35 cellular contexts compared by ENCODE assay signal in the genomic region with DNA sequence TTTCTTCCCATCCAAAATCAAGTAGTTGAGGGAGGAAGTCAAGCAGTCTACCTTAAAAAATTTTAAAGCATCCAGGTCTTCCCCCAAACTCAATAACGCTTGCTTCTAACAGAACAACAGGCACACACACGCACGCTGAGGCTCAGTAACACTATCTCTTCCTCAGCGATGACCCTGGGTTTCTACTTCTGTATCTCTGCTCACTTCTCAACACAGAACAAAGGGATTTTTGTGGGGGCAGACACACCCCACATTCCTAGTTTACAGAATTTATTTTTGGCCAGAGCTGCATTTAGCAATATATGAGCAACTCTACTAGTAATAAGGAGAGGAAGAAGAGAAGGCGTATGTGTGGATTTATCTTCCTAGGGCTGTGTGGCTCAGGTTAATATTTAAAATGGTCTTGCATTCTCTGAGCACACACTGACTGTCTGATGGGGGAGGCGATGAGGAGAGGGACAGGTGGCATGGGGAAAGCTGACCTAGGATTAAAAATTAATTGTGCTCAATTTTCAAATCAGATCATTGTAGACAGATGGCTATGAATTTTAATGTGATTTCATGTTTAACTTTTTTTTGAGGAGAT.
DNase-seq lines count a peak whose midpoint lies in the region; ATAC-seq, FAIRE-seq and TF ChIP-seq lines count a peak whose summit lies in the region.
"Had no signal": no experiment of that assay in that cellular context is flagged by ENCODE, and none has a peak within 500 bp of the region (broad histone marks: within the 10 kb centered on the region; RNA-seq: fewer than 3 reads in every experiment).

No MANE protein-coding gene starts in this region.

- H3K9me3 Mint-ChIP-seq in T-helper 2 cell treated with Interferon-gamma antibody and Interleukin-4, amounts not matched to agents 5 μg/mL and 100 μg/mL, for 36 hours, result no peaks in the 10 kb centered on the region
- H3K9me3 Mint-ChIP-seq: activated naive CD4-positive, alpha-beta T cell treated with anti-CD3 and anti-CD28 coated beads, Interleukin-2, amount 50 U/mL, for 24 hours; CD8-positive, alpha-beta T cell; natural killer cell had no signal

- H2AFZ ChIP-seq in mesenchymal stem cell (ENCODE audit: low read depth, low read length), result no peak overlapping the region

- no peak overlapping the region for H3K4me3 Mint-ChIP-seq in T-helper 2 cell treated with Interferon-gamma antibody and Interleukin-4, amounts not matched to agents 5 μg/mL and 100 μg/mL, for 36 hours
- H3K4me3 Mint-ChIP-seq: activated naive CD4-positive, alpha-beta T cell treated with anti-CD3 and anti-CD28 coated beads, Interleukin-2, amount 50 U/mL, for 24 hours; CD8-positive, alpha-beta T cell; mesothelial cell of epicardium; natural killer cell; stimulated activated memory B cell treated with anti-CD40 and anti-IgM and Interleukin-4, amounts not matched to agents 10 μg/mL and 1 μg/mL and 100 μg/mL, for 72 hours had no signal

- no peak overlapping the region for H3K14ac ChIP-seq in mesenchymal stem cell (ENCODE audit: low read length in 2 of 2)

- peaks cover 18% of the 10 kb centered on the region for H3K4me1 ChIP-seq in mesenchymal stem cell (ENCODE audit: control insufficient read depth, insufficient read depth, low read depth, low read length)
- H3K4me1 ChIP-seq in right atrium auricular region, result peaks cover 0 to 10% of the 10 kb centered on the region in 2 donors
- H3K4me1 ChIP-seq: Peyer's patch had no signal

- peak; percentile 81 for FAIRE-seq in RCC 7860 (lab: Jason Lieb, UNC)
- FAIRE-seq: H54, keratinocyte had no signal

- H3K27ac Mint-ChIP-seq in T-helper 2 cell treated with Interferon-gamma antibody and Interleukin-4, amounts not matched to agents 5 μg/mL and 100 μg/mL, for 36 hours, result peak overlapping the region; percentile 1
- H3K27ac Mint-ChIP-seq: activated naive CD4-positive, alpha-beta T cell treated with anti-CD3 and anti-CD28 coated beads, Interleukin-2, amount 50 U/mL, for 24 hours; CD8-positive, alpha-beta T cell; mesothelial cell of epicardium; natural killer cell; stimulated activated memory B cell treated with anti-CD40 and anti-IgM and Interleukin-4, amounts not matched to agents 10 μg/mL and 1 μg/mL and 100 μg/mL, for 72 hours had no signal

- no peak overlapping the region for H4K91ac ChIP-seq in mesenchymal stem cell (ENCODE audit: low read length)

- peaks cover 32% of the 10 kb centered on the region for H3K4me1 Mint-ChIP-seq in T-helper 2 cell treated with Interferon-gamma antibody and Interleukin-4, amounts not matched to agents 5 μg/mL and 100 μg/mL, for 36 hours (ENCODE audit: low read depth)
- H3K4me1 Mint-ChIP-seq: mesothelial cell of epicardium; stimulated activated memory B cell treated with anti-CD40 and anti-IgM and Interleukin-4, amounts not matched to agents 10 μg/mL and 1 μg/mL and 100 μg/mL, for 72 hours had no signal

- H2BK120ac ChIP-seq in mesenchymal stem cell (ENCODE audit: low read depth, low read length), result no peak overlapping the region

- H3K18ac ChIP-seq in mesenchymal stem cell (ENCODE audit: low read depth in 1 of 2, low read length in 2 of 2), result no peak overlapping the region

- H3K36me3 ChIP-seq in mesenchymal stem cell (ENCODE audit: control insufficient read depth in 1 of 2, insufficient read depth in 2 of 2, low read depth in 1 of 2, low read length in 2 of 2) (no peaks in the 10 kb centered on the region), right atrium auricular region (no peaks in the 10 kb centered on the region)
- H3K36me3 ChIP-seq: brain microvascular endothelial cell, MG63, Peyer's patch, upper lobe of left lung, WERI-Rb-1 had no signal

- no peak overlapping the region for H3K4ac ChIP-seq in mesenchymal stem cell (ENCODE audit: low read depth in 1 of 2, low read length in 2 of 2)

- DNase-seq in T-helper 2 cell treated with Interferon-gamma antibody and Interleukin-4, amounts not matched to agents 5 μg/mL and 100 μg/mL, for 36 hours (ENCODE audit: low spot score), result no peak
- DNase-seq in T-helper 2 cell (no peak), RCC 7860 (ENCODE audit: low spot score) (peak; percentile 21), mesenchymal stem cell (no peak), HuH-7 (ENCODE audit: low spot score) (no peak), right atrium auricular region (ENCODE audit: low spot score) (no peak), NCI-H2029 (lab: John Stamatoyannopoulos, UW) (no peak)
- DNase-seq: 8988T; activated CD4-positive, alpha-beta T cell treated with anti-CD3 and anti-CD28 coated beads for 4 hours; AML-193; amygdala; brain microvascular endothelial cell; CD8-positive, alpha-beta T cell; cerebellar nuclear complex; DMS79 treated with DMSO at 0.1 percent for 48 hours; GDM1; KG1; MG63; natural killer cell; NCI-H1105 treated with DMSO at 0.1 percent for 48 hours; NCI-H1930; NCI-H226; occipital lobe; Peyer's patch; SIG-M5; T1000; upper lobe of left lung; WERI-Rb-1 had no signal

- no peak overlapping the region for H2BK12ac ChIP-seq in mesenchymal stem cell (ENCODE audit: low read length in 2 of 2)

- no peaks in the 10 kb centered on the region for H3K27me3 Mint-ChIP-seq in T-helper 2 cell treated with Interferon-gamma antibody and Interleukin-4, amounts not matched to agents 5 μg/mL and 100 μg/mL, for 36 hours (ENCODE audit: low read depth)
- H3K27me3 Mint-ChIP-seq: activated naive CD4-positive, alpha-beta T cell treated with anti-CD3 and anti-CD28 coated beads, Interleukin-2, amount 50 U/mL, for 24 hours; stimulated activated memory B cell treated with anti-CD40 and anti-IgM and Interleukin-4, amounts not matched to agents 10 μg/mL and 1 μg/mL and 100 μg/mL, for 72 hours had no signal

- 97% methylated on average over 6 of the region's 6 CpGs for whole genome bisulfite sequencing in mesenchymal stem cell

- no peak overlapping the region for H3K4me3 ChIP-seq in mesenchymal stem cell (ENCODE audit: insufficient read depth in 1 of 2, low read depth in 1 of 2, low read length in 2 of 2)
- H3K4me3 ChIP-seq in right atrium auricular region, result no peak overlapping the region
- H3K4me3 ChIP-seq: MG63, Peyer's patch, upper lobe of left lung had no signal

- H3K9me3 ChIP-seq in mesenchymal stem cell (ENCODE audit: control insufficient read depth, low read length), result no peaks in the 10 kb centered on the region
- H3K9me3 ChIP-seq in right atrium auricular region, result peaks cover 0 to 5% of the 10 kb centered on the region in 2 donors
- H3K9me3 ChIP-seq: MG63, Peyer's patch, upper lobe of left lung had no signal

- no peak overlapping the region for H3K23ac ChIP-seq in mesenchymal stem cell (ENCODE audit: low read length in 2 of 2)

- H3K27me3 ChIP-seq in mesenchymal stem cell (ENCODE audit: control insufficient read depth in 1 of 2, insufficient read depth in 1 of 2, low read length in 2 of 2), result no peaks in the 10 kb centered on the region
- no peaks in the 10 kb centered on the region for H3K27me3 ChIP-seq in right atrium auricular region
- H3K27me3 ChIP-seq: brain microvascular endothelial cell, MG63, Peyer's patch, upper lobe of left lung had no signal

- TF ChIP-seq CTCF in right atrium auricular region (IDR thresholded peaks at IDR 0.05), result no peak

- no peak overlapping the region for H2BK15ac ChIP-seq in mesenchymal stem cell (ENCODE audit: low read depth, poor library complexity, severe bottlenecking)

- H4K8ac ChIP-seq in mesenchymal stem cell (ENCODE audit: low read length), result no peak overlapping the region

- H2BK5ac ChIP-seq in mesenchymal stem cell (ENCODE audit: low read depth, low read length, poor library complexity, severe bottlenecking), result no peak overlapping the region

- H3K36me3 Mint-ChIP-seq in T-helper 2 cell treated with Interferon-gamma antibody and Interleukin-4, amounts not matched to agents 5 μg/mL and 100 μg/mL, for 36 hours (ENCODE audit: low read depth), result no peaks in the 10 kb centered on the region
- H3K36me3 Mint-ChIP-seq: CD8-positive, alpha-beta T cell; mesothelial cell of epicardium; natural killer cell; stimulated activated memory B cell treated with anti-CD40 and anti-IgM and Interleukin-4, amounts not matched to agents 10 μg/mL and 1 μg/mL and 100 μg/mL, for 72 hours had no signal

- ATAC-seq in HG03135 (IDR thresholded peaks at IDR 0.05; ENCODE audit: unreplicated experiment), result no peak
- ATAC-seq: CD8-positive, alpha-beta T cell; esophagus mucosa; stimulated activated memory B cell treated with anti-CD40 and anti-IgM and Interleukin-4, amounts not matched to agents 10 μg/mL and 1 μg/mL and 100 μg/mL, for 72 hours had no signal

- H3K4me2 ChIP-seq in mesenchymal stem cell (ENCODE audit: low read length, poor library complexity, severe bottlenecking), result peak overlapping the region; percentile 31

- no peak overlapping the region for H3K9ac ChIP-seq in mesenchymal stem cell (ENCODE audit: low read length)

- peak overlapping the region; percentile 61 for H3K27ac ChIP-seq in mesenchymal stem cell (ENCODE audit: low read length, poor library complexity, severe bottlenecking)
- no peak overlapping the region for H3K27ac ChIP-seq in right atrium auricular region
- H3K27ac ChIP-seq: brain microvascular endothelial cell, Peyer's patch, upper lobe of left lung, WERI-Rb-1 had no signal

- no peak overlapping the region for H2AK5ac ChIP-seq in mesenchymal stem cell (ENCODE audit: low read length, severe bottlenecking)

- no peaks in the 10 kb centered on the region for H3K79me1 ChIP-seq in mesenchymal stem cell (replicated peaks; ENCODE audit: low read length, poor library complexity, severe bottlenecking)
